In genomic region chr9:94771096-94771495, GRCh38 we compare ENCODE assay signal across 1 cellular context.
TF ChIP-seq lines count a peak whose summit lies in the region.

No MANE protein-coding gene starts in this region.

TF ChIP-seq in IMR-90, 13 proteins besides CTCF, POLR2A, EP300 and RAD21 (continued from another document):
- TF ChIP-seq USF2 (IDR thresholded peaks at IDR 0.05; ENCODE audit: low read depth, low read length) (no peak), NFE2L2 (IDR thresholded peaks at IDR 0.05; ENCODE audit: low read depth, low read length) (no peak), BHLHE40 (IDR thresholded peaks at IDR 0.05; ENCODE audit: low read depth, low read length) (no peak), CEBPB (IDR thresholded peaks at IDR 0.05; ENCODE audit: low read depth, low read length) (no peak), SMC3 (IDR thresholded peaks at IDR 0.05; ENCODE audit: low read depth, low read length) (no peak), ELK1 (IDR thresholded peaks at IDR 0.05; ENCODE audit: borderline replicate concordance, low read depth, low read length) (no peak), CHD1 (IDR thresholded peaks at IDR 0.05; ENCODE audit: low read depth, low read length) (no peak), RCOR1 (IDR thresholded peaks at IDR 0.05; ENCODE audit: insufficient replicate concordance, low read length) (no peak), MAZ (IDR thresholded peaks at IDR 0.05; ENCODE audit: borderline replicate concordance, low read depth, low read length) (no peak), MAFK (IDR thresholded peaks at IDR 0.05; ENCODE audit: low read depth, low read length) (no peak), FOS (IDR thresholded peaks at IDR 0.05; ENCODE audit: low read depth, low read length) (no peak)
